Comparison of ENCODE assay signal across 8 cellular contexts in the genomic region with DNA sequence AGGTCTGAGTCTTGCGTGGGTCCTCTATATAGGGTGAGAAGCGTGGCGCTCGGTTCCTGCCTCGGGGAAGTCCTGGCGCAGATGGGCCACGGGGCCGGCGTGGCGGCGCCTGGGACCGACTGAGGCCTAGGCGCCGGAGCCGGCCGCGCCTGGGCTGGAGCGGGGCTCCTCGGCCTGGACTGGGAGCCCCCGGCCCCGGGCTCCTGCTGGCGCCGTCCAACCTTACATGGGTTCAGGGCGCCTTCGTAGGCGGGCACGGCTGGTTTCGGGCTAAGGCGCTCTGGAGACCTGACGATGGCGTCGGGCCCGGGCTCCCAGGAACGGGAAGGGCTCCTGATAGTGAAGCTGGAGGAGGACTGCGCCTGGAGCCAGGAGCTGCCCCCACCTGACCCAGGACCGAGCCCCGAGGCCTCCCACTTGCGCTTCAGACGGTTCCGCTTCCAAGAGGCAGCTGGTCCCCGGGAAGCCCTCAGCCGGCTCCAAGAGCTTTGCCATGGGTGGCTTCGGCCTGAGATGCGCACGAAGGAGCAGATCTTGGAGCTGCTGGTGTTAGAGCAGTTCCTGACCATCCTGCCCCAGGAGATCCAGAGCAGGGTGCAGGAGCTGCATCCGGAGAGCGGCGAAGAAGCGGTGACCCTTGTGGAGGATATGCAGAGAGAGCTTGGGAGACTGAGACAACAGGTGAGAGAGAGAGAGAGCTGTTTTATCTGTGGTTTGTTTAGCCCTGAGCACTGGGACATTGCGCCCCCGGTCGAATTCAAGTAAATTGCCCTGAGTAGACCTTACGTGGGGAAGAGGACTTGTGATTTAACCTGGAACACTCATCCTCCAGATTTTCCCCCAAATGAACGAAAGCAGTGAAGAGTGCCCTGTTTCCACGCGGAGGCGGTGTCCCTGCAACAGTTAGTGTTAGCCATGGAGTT. TPM values are rescaled to one million over a fixed set of nuclear protein-coding genes. Genes with fewer than 3 reads are reported as not detected.
DNase-seq lines count a peak whose midpoint lies in the region; ATAC-seq and TF ChIP-seq lines count a peak whose summit lies in the region.

No MANE protein-coding gene starts in this region.

- peaks cover 9 to 32% (median 26%) of the 10 kb centered on the region in 9 donors for H3K4me1 ChIP-seq in heart right ventricle

- intact Hi-C loops in heart right ventricle (cut with DNase I), result loop anchor here in 6 of 10 donors (1.0 to 10.0 kb wide), 6 partner anchors 19 to 174 kb away; partner anchors contain the start of genes TIGD7 (in 2 of the 6), ZNF75A (in 2 of the 6) and ZNF200 (in 1 of the 6)
- intact Hi-C loops in cardiac septum (cut with DNase I), result loop anchor here (1.0 to 5.0 kb wide), 4 partner anchors 19 to 174 kb away; partner anchors contain the start of genes TIGD7, ZNF174, ZNF75A and ZSCAN32
- intact Hi-C loops in activated T-helper 1 cell treated with anti-CD3 and anti-CD28 coated beads, Interleukin-12 subunit alpha, Interleukin-12 subunit beta, Interleukin-2, Interleukin-4 antibody, amounts not matched to agents 30 ng/mL and 10 ng/mL and 1 ng/mL, durations not matched to agents 14 hours and 24 hours and 36 hours (cut with micrococcal nuclease), result loop anchor here (1.0 to 5.0 kb wide), 8 partner anchors 19 to 217 kb away; partner anchors contain the start of genes NAA60, OR1F1, TIGD7 and ZNF174

- TF ChIP-seq CTCF in heart right ventricle (IDR thresholded peaks at IDR 0.05), result no peak

- H3K4me3 ChIP-seq in heart right ventricle (peak overlapping the region; percentile 75 to 100 (median 95)), iPS-18c (ENCODE audit: insufficient read depth, low read depth, low read length) (peak overlapping the region; percentile 95)

- peaks cover 23% of the 10 kb centered on the region for H3K4me1 Mint-ChIP-seq in activated T-helper 1 cell treated with anti-CD3 and anti-CD28 coated beads, Interleukin-12 subunit alpha, Interleukin-12 subunit beta, Interleukin-2, Interleukin-4 antibody, amounts not matched to agents 30 ng/mL and 10 ng/mL and 1 ng/mL, durations not matched to agents 14 hours and 24 hours and 36 hours (ENCODE audit: low read depth)
- H3K4me1 Mint-ChIP-seq in stimulated activated naive B cell treated with anti-CD40 and anti-IgM and Interleukin-4, amounts not matched to agents 10 μg/mL and 1 μg/mL and 100 μg/mL, for 72 hours, result peaks cover 10 to 39% of the 10 kb centered on the region in 2 donors

- DNase-seq in heart right ventricle, result peak in 1 of 2 donors; percentile 30
- DNase-seq in cardiac septum (ENCODE audit: low spot score), result no peak
- no peak for DNase-seq in activated T-helper 1 cell treated with anti-CD3 and anti-CD28 coated beads, Interleukin-12 subunit alpha, Interleukin-12 subunit beta, Interleukin-2, Interleukin-4 antibody, amounts not matched to agents 30 ng/mL and 10 ng/mL and 1 ng/mL, durations not matched to agents 14 hours and 24 hours and 36 hours (ENCODE audit: low spot score)
- DNase-seq in stimulated activated naive B cell treated with anti-CD40 and anti-IgM and Interleukin-4, amounts not matched to agents 10 μg/mL and 1 μg/mL and 100 μg/mL, for 72 hours, result no peak
- DNase-seq in SIG-M5 treated with dmso at 0.1 percent for 504 hours (lab: John Stamatoyannopoulos, UW; ENCODE audit: unreplicated experiment), result no peak
- no peak for DNase-seq in activated CD4-positive, CD25-positive, alpha-beta regulatory T cell treated with anti-CD3 and anti-CD28 coated beads, Interleukin-2, amount 50 U/mL, for 72 hours

- H3K27me3 ChIP-seq in heart right ventricle, result no peaks in the 10 kb centered on the region

- H3K9me3 ChIP-seq in heart right ventricle, result peaks cover 0 to 44% (median 28%) of the 10 kb centered on the region in 11 donors
- peaks cover 11% of the 10 kb centered on the region for H3K9me3 ChIP-seq in iPS-18c (ENCODE audit: control insufficient read depth, insufficient read depth, low read length)

- no peaks in the 10 kb centered on the region for H3K27me3 Mint-ChIP-seq in activated T-helper 1 cell treated with anti-CD3 and anti-CD28 coated beads, Interleukin-12 subunit alpha, Interleukin-12 subunit beta, Interleukin-2, Interleukin-4 antibody, amounts not matched to agents 30 ng/mL and 10 ng/mL and 1 ng/mL, durations not matched to agents 14 hours and 24 hours and 36 hours (ENCODE audit: insufficient read depth)
- no peaks in the 10 kb centered on the region for H3K27me3 Mint-ChIP-seq in stimulated activated naive B cell treated with anti-CD40 and anti-IgM and Interleukin-4, amounts not matched to agents 10 μg/mL and 1 μg/mL and 100 μg/mL, for 72 hours

- peaks cover 35% of the 10 kb centered on the region for H3K9me3 Mint-ChIP-seq in activated T-helper 1 cell treated with anti-CD3 and anti-CD28 coated beads, Interleukin-12 subunit alpha, Interleukin-12 subunit beta, Interleukin-2, Interleukin-4 antibody, amounts not matched to agents 30 ng/mL and 10 ng/mL and 1 ng/mL, durations not matched to agents 14 hours and 24 hours and 36 hours
- peaks cover 0 to 3% of the 10 kb centered on the region in 2 donors for H3K9me3 Mint-ChIP-seq in stimulated activated naive B cell treated with anti-CD40 and anti-IgM and Interleukin-4, amounts not matched to agents 10 μg/mL and 1 μg/mL and 100 μg/mL, for 72 hours

- ATAC-seq in heart right ventricle (peak in 1 of 8 donors; percentile 19), GM21723 (IDR thresholded peaks at IDR 0.05; ENCODE audit: unreplicated experiment) (no peak)
- ATAC-seq in stimulated activated naive B cell treated with anti-CD40 and anti-IgM and Interleukin-4, amounts not matched to agents 10 μg/mL and 1 μg/mL and 100 μg/mL, for 72 hours (replicated peaks), result no peak

- H3K36me3 ChIP-seq in heart right ventricle, result peaks cover 0 to 41% (median 33%) of the 10 kb centered on the region in 9 donors

- peaks cover 49% of the 10 kb centered on the region for H3K36me3 Mint-ChIP-seq in activated T-helper 1 cell treated with anti-CD3 and anti-CD28 coated beads, Interleukin-12 subunit alpha, Interleukin-12 subunit beta, Interleukin-2, Interleukin-4 antibody, amounts not matched to agents 30 ng/mL and 10 ng/mL and 1 ng/mL, durations not matched to agents 14 hours and 24 hours and 36 hours (ENCODE audit: low read depth)
- peaks cover 45 to 50% of the 10 kb centered on the region in 2 donors for H3K36me3 Mint-ChIP-seq in stimulated activated naive B cell treated with anti-CD40 and anti-IgM and Interleukin-4, amounts not matched to agents 10 μg/mL and 1 μg/mL and 100 μg/mL, for 72 hours

- H3K4me3 Mint-ChIP-seq in activated T-helper 1 cell treated with anti-CD3 and anti-CD28 coated beads, Interleukin-12 subunit alpha, Interleukin-12 subunit beta, Interleukin-2, Interleukin-4 antibody, amounts not matched to agents 30 ng/mL and 10 ng/mL and 1 ng/mL, durations not matched to agents 14 hours and 24 hours and 36 hours, result peak overlapping the region; percentile 96
- H3K4me3 Mint-ChIP-seq in stimulated activated naive B cell treated with anti-CD40 and anti-IgM and Interleukin-4, amounts not matched to agents 10 μg/mL and 1 μg/mL and 100 μg/mL, for 72 hours, result peak overlapping the region; percentile 95 to 98

- 4% methylated on average over 57 of the region's 57 CpGs for WGBS in heart right ventricle, 2 donors

- H3K27ac Mint-ChIP-seq in activated T-helper 1 cell treated with anti-CD3 and anti-CD28 coated beads, Interleukin-12 subunit alpha, Interleukin-12 subunit beta, Interleukin-2, Interleukin-4 antibody, amounts not matched to agents 30 ng/mL and 10 ng/mL and 1 ng/mL, durations not matched to agents 14 hours and 24 hours and 36 hours, result peak overlapping the region; percentile 97
- H3K27ac Mint-ChIP-seq in stimulated activated naive B cell treated with anti-CD40 and anti-IgM and Interleukin-4, amounts not matched to agents 10 μg/mL and 1 μg/mL and 100 μg/mL, for 72 hours, result peak overlapping the region; percentile 99

- H3K27ac ChIP-seq in heart right ventricle, result peak overlapping the region; percentile 98 to 99 (median 99)

RNA-seq across cellular contexts. Expression of gene ZNF263, which starts 0.5 kb away (rescaled TPM):
- 10 to 100 TPM in 3 of 10 donors, 1 to 10 TPM in 7; 7.2 to 13.2 (median 9.2) TPM for total RNA-seq in heart right ventricle
- polyA plus RNA-seq in heart right ventricle, result 10 to 100 TPM in 1 of 2 donors, 1 to 10 TPM in 1; 8.9 to 10.8 TPM
- 11.3 TPM for total RNA-seq in cardiac septum
- 25.5 and 27.8 TPM in 2 replicates for total RNA-seq in activated T-helper 1 cell treated with anti-CD3 and anti-CD28 coated beads, Interleukin-12 subunit alpha, Interleukin-12 subunit beta, Interleukin-2, Interleukin-4 antibody, amounts not matched to agents 30 ng/mL and 10 ng/mL and 1 ng/mL, durations not matched to agents 14 hours and 24 hours and 36 hours

RNA-seq across cellular contexts. Expression of gene TIGD7, which starts 21.4 kb away (rescaled TPM):
- total RNA-seq in heart right ventricle (10 to 100 TPM in 1 of 10 donors, 1 to 10 TPM in 9; 6.5 to 11.2 (median 8.7) TPM), cardiac septum (8.2 TPM)
- polyA plus RNA-seq in heart right ventricle, result 1 to 10 TPM; 4.7 to 6.7 TPM
- total RNA-seq in activated T-helper 1 cell treated with anti-CD3 and anti-CD28 coated beads, Interleukin-12 subunit alpha, Interleukin-12 subunit beta, Interleukin-2, Interleukin-4 antibody, amounts not matched to agents 30 ng/mL and 10 ng/mL and 1 ng/mL, durations not matched to agents 14 hours and 24 hours and 36 hours, result 2.0 and 3.1 TPM in 2 replicates

RNA-seq across cellular contexts. Expression of gene ZNF75A, which starts 21.5 kb away (rescaled TPM):
- total RNA-seq in heart right ventricle (10 to 100 TPM; 15.2 to 25.5 (median 21.6) TPM), cardiac septum (21.3 TPM)
- 10 to 100 TPM in 1 of 2 donors, 1 to 10 TPM in 1; 9.1 to 33.9 TPM for polyA plus RNA-seq in heart right ventricle
- 26.5 and 27.6 TPM in 2 replicates for total RNA-seq in activated T-helper 1 cell treated with anti-CD3 and anti-CD28 coated beads, Interleukin-12 subunit alpha, Interleukin-12 subunit beta, Interleukin-2, Interleukin-4 antibody, amounts not matched to agents 30 ng/mL and 10 ng/mL and 1 ng/mL, durations not matched to agents 14 hours and 24 hours and 36 hours

RNA-seq across cellular contexts. Expression of gene MEFV, which starts 27.4 kb away (rescaled TPM):
- 1 to 10 TPM in 2 of 10 donors, under 1 TPM in 8; 0.11 to 3.1 (median 0.53) TPM for total RNA-seq in heart right ventricle
- under 1 TPM; 0.19 to 0.37 TPM for polyA plus RNA-seq in heart right ventricle
- total RNA-seq in cardiac septum, result 1.00 TPM
- total RNA-seq in activated T-helper 1 cell treated with anti-CD3 and anti-CD28 coated beads, Interleukin-12 subunit alpha, Interleukin-12 subunit beta, Interleukin-2, Interleukin-4 antibody, amounts not matched to agents 30 ng/mL and 10 ng/mL and 1 ng/mL, durations not matched to agents 14 hours and 24 hours and 36 hours, result not detected in 2 replicates

RNA-seq across cellular contexts. Expression of gene ZNF200, which starts 48.8 kb away (rescaled TPM):
- total RNA-seq in heart right ventricle, result 1 to 10 TPM; 4.6 to 8.9 (median 6.1) TPM
- 1 to 10 TPM; 2.9 to 5.4 TPM for polyA plus RNA-seq in heart right ventricle
- 5.3 TPM for total RNA-seq in cardiac septum
- 13.6 and 15.8 TPM in 2 replicates for total RNA-seq in activated T-helper 1 cell treated with anti-CD3 and anti-CD28 coated beads, Interleukin-12 subunit alpha, Interleukin-12 subunit beta, Interleukin-2, Interleukin-4 antibody, amounts not matched to agents 30 ng/mL and 10 ng/mL and 1 ng/mL, durations not matched to agents 14 hours and 24 hours and 36 hours
